18 cellular contexts compared by ENCODE assay signal in the genomic region with DNA sequence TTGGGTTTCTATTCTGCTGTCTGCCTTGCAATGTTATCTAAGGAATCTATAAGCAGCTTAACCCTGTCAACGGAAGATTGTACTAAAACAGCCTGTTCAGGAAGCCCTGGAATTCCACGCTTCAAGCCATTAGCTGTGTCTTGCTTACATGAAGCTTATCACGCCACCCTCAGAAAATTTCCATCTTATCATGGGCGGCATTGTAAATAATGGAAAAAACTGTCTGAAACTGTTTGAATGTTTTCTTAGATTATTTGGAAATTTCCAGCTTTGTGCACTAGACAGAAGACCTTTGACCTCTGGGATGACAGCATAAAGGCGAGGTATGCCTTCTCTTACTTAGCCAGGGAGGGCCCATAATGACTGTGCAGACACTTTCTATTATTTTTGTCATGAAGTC.
DNase-seq lines count a peak whose midpoint lies in the region; ATAC-seq, FAIRE-seq and TF ChIP-seq lines count a peak whose summit lies in the region.
"Had no signal": no experiment of that assay in that cellular context is flagged by ENCODE, and none has a peak within 500 bp of the region (broad histone marks: within the 10 kb centered on the region; RNA-seq: fewer than 3 reads in every experiment).

No MANE protein-coding gene starts in this region.

- H4K20me1 ChIP-seq in K562 (replicated peaks; ENCODE audit: control insufficient read depth, insufficient read depth, low read length) = no peaks in the 10 kb centered on the region

- in situ Hi-C loops in K562 (cut with MboI) = no loop called here

- H3K27me3 ChIP-seq in HL-60 (ENCODE audit: insufficient read depth, poor library complexity, severe bottlenecking) (no peaks in the 10 kb centered on the region), K562 (ENCODE audit: control insufficient read depth in 2 of 2, insufficient read depth in 2 of 2, low read length in 2 of 2) (no peaks in the 10 kb centered on the region), lower lobe of right lung (ENCODE audit: low read depth) (no peaks in the 10 kb centered on the region)
- H3K27me3 ChIP-seq: sigmoid colon, thyroid gland had no signal

- POLR2A ChIA-PET in K562 (lab: Yijun Ruan, JAX) = interaction anchor here (0.6 to 2.7 kb wide), 13 partner anchors 9 to 338 kb away, joined by 3 to 9 read pairs (median 3); a partner anchor contains a TSS

- H3K9ac ChIP-seq in K562 (ENCODE audit: insufficient read depth in 1 of 2, low read depth in 2 of 2, low read length in 2 of 2) = no peak overlapping the region

- H3K36me3 ChIP-seq in K562 (ENCODE audit: control insufficient read depth, insufficient read depth, low read length) (no peaks in the 10 kb centered on the region), lower lobe of right lung (no peaks in the 10 kb centered on the region)
- H3K36me3 ChIP-seq: sigmoid colon, thyroid gland had no signal

- H2AFZ ChIP-seq in K562 (ENCODE audit: low read depth, low read length) = peak overlapping the region; percentile 47; the same call in 1 of the 2 replicates

- intact Hi-C loops in K562 (cut with micrococcal nuclease) (no loop called here), lower lobe of right lung (cut with DNase I) (no loop called here), cardiac septum (cut with DNase I) (no loop called here)

- TF ChIP-seq CTCF in HL-60 (IDR thresholded peaks at IDR 0.05; ENCODE audit: insufficient read depth, low read length) (no peak), K562 (IDR thresholded peaks at IDR 0.05 in 2 of 3, conservative IDR thresholded peaks at IDR 0.05 in 1 of 3; ENCODE audit: insufficient read depth in 2 of 3, low read depth in 1 of 3, low read length in 3 of 3) (no peak), lower lobe of right lung (IDR thresholded peaks at IDR 0.05) (no peak), retinal pigment epithelial cell (conservative IDR thresholded peaks at IDR 0.05; ENCODE audit: low read depth, low read length) (no peak)

- H3K9me1 ChIP-seq in K562 (ENCODE audit: control insufficient read depth, insufficient read depth, low read length) = peaks cover 2% of the 10 kb centered on the region

- 10% methylated on average over 5 of the region's 5 CpGs for WGBS in K562 (ENCODE audit: insufficient coverage, low coverage, missing lambda C conversion rate)

- H3K4me2 ChIP-seq in K562 (ENCODE audit: insufficient read depth, low read length) = peak overlapping the region; percentile 42; the same call in 1 of the 2 replicates

- peak; percentile 78 for TF ChIP-seq EP300 in K562 (IDR thresholded peaks at IDR 0.05; ENCODE audit: low read length)

- FAIRE-seq in K562 (lab: Jason Lieb, UNC) = peak; percentile 78

- no peak overlapping the region for H3K4me3 ChIP-seq in HL-60 (replicated peaks; ENCODE audit: insufficient read depth, low read length)
- no peak overlapping the region for H3K4me3 ChIP-seq in K562
- H3K4me3 ChIP-seq in lower lobe of right lung = no peak overlapping the region
- no peak overlapping the region for H3K4me3 ChIP-seq in retinal pigment epithelial cell (ENCODE audit: low read length)
- H3K4me3 ChIP-seq: sigmoid colon, thyroid gland had no signal

- ATAC-seq in K562 = peak; percentile 82
- ATAC-seq in lower lobe of right lung = no peak

- 0 out of 4 replicates have a peak, but pooled peaks of 1 of the 2 experiments have one; percentile 15 for TF ChIP-seq RAD21 in K562 (CRISPR knock-in tag; conservative IDR thresholded peaks at IDR 0.05 in 1 of 2, IDR thresholded peaks at IDR 0.05 in 1 of 2)

- BruUV-seq in K562 (replicated peaks; lab: Mats Ljungman, UMichigan) = no TSS peak

- peaks cover 0 to 22% of the 10 kb centered on the region in 2 experiments; a peak in 3 of 5 replicates for H3K4me1 ChIP-seq in K562 (replicated peaks in 1 of 2; ENCODE audit: control insufficient read depth in 2 of 2, insufficient read depth in 2 of 2, low read length in 2 of 2)
- peaks cover 16% of the 10 kb centered on the region for H3K4me1 ChIP-seq in lower lobe of right lung
- H3K4me1 ChIP-seq: sigmoid colon had no signal

- CTCF ChIA-PET in K562 (lab: Yijun Ruan, JAX; ENCODE audit: low intra/inter-chr PET ratio) = no interaction called here

- H3K27ac ChIP-seq in HL-60 (replicated peaks) (peak overlapping the region; percentile 79), K562 (ENCODE audit: extremely low read depth, low read depth, low read length) (peak overlapping the region; percentile 57; the same call in 2 of the 3 replicates), lower lobe of right lung (peak overlapping the region; percentile 43)
- H3K27ac ChIP-seq: sigmoid colon had no signal

- no peak for TF ChIP-seq POLR2A in K562 (conservative IDR thresholded peaks at IDR 0.05)

- no peaks in the 10 kb centered on the region for H3K9me3 ChIP-seq in K562 (replicated peaks; ENCODE audit: control insufficient read depth, insufficient read depth, low read depth, low read length)
- H3K9me3 ChIP-seq in lower lobe of right lung = no peaks in the 10 kb centered on the region
- H3K9me3 ChIP-seq: sigmoid colon, thyroid gland had no signal

- DNase-seq in HL-60 (ENCODE audit: low read depth in 1 of 2, low spot score in 1 of 2) (no peak), K562 (ENCODE audit: extremely low read depth in 1 of 4, low spot score in 3 of 4) (peak; percentile 18 to 66 (median 26)), lower lobe of right lung (no peak), retinal pigment epithelial cell (ENCODE audit: low read depth) (peak; percentile 98), superior temporal gyrus (ENCODE audit: extremely low spot score) (no peak), cardiac septum (ENCODE audit: low spot score) (no peak), HCEC 1CT (no peak), NCI-H1930 (lab: John Stamatoyannopoulos, UW) (no peak)
- DNase-seq: activated CD4-positive, alpha-beta T cell treated with anti-CD3 and anti-CD28 coated beads for 48 hours; activated naive CD8-positive, alpha-beta T cell treated with anti-CD3 and anti-CD28 coated beads for 36 hours; cortex of kidney; NCI-H1105 treated with DMSO at 0.1 percent for 48 hours; NCI-H2107; NCI-H526; sigmoid colon; stimulated activated naive CD4-positive, alpha-beta T cell; SW 1271; thyroid gland had no signal

- peaks cover 10% of the 10 kb centered on the region; the same call in 1 of the 3 replicates for H3K79me2 ChIP-seq in K562 (ENCODE audit: control insufficient read depth, insufficient read depth, low read length)

TF ChIP-seq in K562, 482 proteins besides CTCF, POLR2A, EP300 and RAD21 (continues in another document):
- TF ChIP-seq RCOR1 (IDR thresholded peaks at IDR 0.05; ENCODE audit: borderline replicate concordance in 1 of 2, low read depth in 2 of 2, low read length in 2 of 2) = peak in 1 of 2 experiments; percentile 26; a peak in 1 of 4 replicates
- peak in 1 of 2 experiments; percentile 57; a peak in 1 of 4 replicates for TF ChIP-seq FOXA3 (CRISPR knock-in tag; conservative IDR thresholded peaks at IDR 0.05 in 1 of 2, IDR thresholded peaks at IDR 0.05 in 1 of 2)
- peak; percentile 20; the same call in 1 of the 2 replicates for TF ChIP-seq FOXA1 (IDR thresholded peaks at IDR 0.05; ENCODE audit: borderline replicate concordance)
- TF ChIP-seq ZFX (CRISPR knock-in tag; IDR thresholded peaks at IDR 0.05) = peak; percentile 39
- no peak for TF ChIP-seq DDX20 (tag; IDR thresholded peaks at IDR 0.05; ENCODE audit: low read depth)
- TF ChIP-seq PURB (CRISPR knock-in tag; IDR thresholded peaks at IDR 0.05; ENCODE audit: low read depth) = no peak
- TF ChIP-seq TAL1 (IDR thresholded peaks at IDR 0.05) = peak; percentile 54
- TF ChIP-seq SMAD4 (CRISPR knock-in tag; conservative IDR thresholded peaks at IDR 0.05) = 0 out of 2 replicates have a peak, but pooled peaks have one; percentile 19
- 0 out of 2 replicates have a peak, but pooled peaks have one; percentile 47 for TF ChIP-seq ZBTB17 (CRISPR knock-in tag; IDR thresholded peaks at IDR 0.05)
- no peak for TF ChIP-seq KDM5B (IDR thresholded peaks at IDR 0.05; ENCODE audit: insufficient replicate concordance, low read depth, low read length)
- 0 out of 2 replicates have a peak, but pooled peaks have one; percentile 18 for TF ChIP-seq CXXC5 (CRISPR knock-in tag; IDR thresholded peaks at IDR 0.05)
- peak; percentile 67 for TF ChIP-seq SOX6 (IDR thresholded peaks at IDR 0.05)
- 0 out of 4 replicates have a peak, but pooled peaks have one; percentile 23 to 32 for TF ChIP-seq FOXK2 (conservative IDR thresholded peaks at IDR 0.05 in 1 of 2, IDR thresholded peaks at IDR 0.05 in 1 of 2; ENCODE audit: low read depth in 2 of 2)
- no peak for TF ChIP-seq ZNF707 (CRISPR knock-in tag; conservative IDR thresholded peaks at IDR 0.05)
- TF ChIP-seq ZBTB1 (CRISPR knock-in tag; IDR thresholded peaks at IDR 0.05; ENCODE audit: borderline replicate concordance, low read depth) = no peak
- peak; percentile 70 for TF ChIP-seq TEAD4 (IDR thresholded peaks at IDR 0.05; ENCODE audit: low read length)
- no peak for TF ChIP-seq TEAD4 (CRISPR knock-in tag; IDR thresholded peaks at IDR 0.05; ENCODE audit: borderline replicate concordance)
- TF ChIP-seq, protein P1, sequence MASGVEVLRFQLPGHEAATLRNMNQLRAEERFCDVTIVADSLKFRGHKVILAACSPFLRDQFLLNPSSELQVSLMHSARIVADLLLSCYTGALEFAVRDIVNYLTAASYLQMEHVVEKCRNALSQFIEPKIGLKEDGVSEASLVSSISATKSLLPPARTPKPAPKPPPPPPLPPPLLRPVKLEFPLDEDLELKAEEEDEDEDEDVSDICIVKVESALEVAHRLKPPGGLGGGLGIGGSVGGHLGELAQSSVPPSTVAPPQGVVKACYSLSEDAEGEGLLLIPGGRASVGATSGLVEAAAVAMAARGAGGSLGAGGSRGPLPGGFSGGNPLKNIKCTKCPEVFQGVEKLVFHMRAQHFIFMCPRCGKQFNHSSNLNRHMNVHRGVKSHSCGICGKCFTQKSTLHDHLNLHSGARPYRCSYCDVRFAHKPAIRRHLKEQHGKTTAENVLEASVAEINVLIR (CRISPR knock-in tag; IDR thresholded peaks at IDR 0.05) = 0 out of 2 replicates have a peak, but pooled peaks have one; percentile 13
- TF ChIP-seq CBX5 (IDR thresholded peaks at IDR 0.05; ENCODE audit: borderline replicate concordance, low read depth) = no peak
- peak; percentile 69 for TF ChIP-seq GATA2 (CRISPR knock-in tag; IDR thresholded peaks at IDR 0.05)
- no peak for TF ChIP-seq JUND (IDR thresholded peaks at IDR 0.05; ENCODE audit: borderline replicate concordance, low read depth, low read length)
- peak; percentile 32; the same call in 1 of the 3 replicates for TF ChIP-seq JUND (tag; IDR thresholded peaks at IDR 0.05; ENCODE audit: borderline replicate concordance, low read depth, low read length)
- peak; percentile 66 for TF ChIP-seq NCOR1 (IDR thresholded peaks at IDR 0.05)

Comparison
In these comparisons a context has a peak if more than half of its experiments do, and no peak if none do; other contexts are left out.
1. DNase-seq: peak in K562 (4 of 4) and retinal pigment epithelial cell (single experiment); none in HL-60 (0 of 2), lower lobe of right lung (single experiment), superior temporal gyrus (single experiment), cardiac septum (single experiment), HCEC 1CT (single experiment) and NCI-H1930 (0 of 2).
2. Peak in every context shown above with its lines, with median percentiles within 50 percentile points of each other: H3K27ac ChIP-seq.